In genomic region chr11:67440229-67441081, GRCh38 we compare ENCODE assay signal across 1 cellular context.
TF ChIP-seq lines count a peak whose summit lies in the region.

No MANE protein-coding gene starts in this region.

TF ChIP-seq in GM23338, 12 proteins besides CTCF, POLR2A, EP300 and RAD21:
- no peak for TF ChIP-seq REST (IDR thresholded peaks at IDR 0.05; ENCODE audit: unreplicated experiment)
- no peak for TF ChIP-seq EZH2 (IDR thresholded peaks at IDR 0.05; ENCODE audit: low read depth, unreplicated experiment)
- no peak for TF ChIP-seq ZNF114 (CRISPR knock-in tag; IDR thresholded peaks at IDR 0.05)
- no peak for TF ChIP-seq EZH2phosphoT487 (IDR thresholded peaks at IDR 0.05; ENCODE audit: unreplicated experiment)
- TF ChIP-seq ZNF462 (CRISPR knock-in tag; IDR thresholded peaks at IDR 0.05) = no peak
- TF ChIP-seq CREB1 (CRISPR knock-in tag; IDR thresholded peaks at IDR 0.05; ENCODE audit: low read depth) = no peak
- no peak for TF ChIP-seq NANOG (IDR thresholded peaks at IDR 0.05; ENCODE audit: borderline replicate concordance)
